In genomic region chr2:127479219-127479825, GRCh38 we compare ENCODE assay signal across 2 cellular contexts.
A peak's percentile ranks its signal among the peaks of the same experiment; 100 is the strongest.
TF ChIP-seq lines count a peak whose summit lies in the region.

No MANE protein-coding gene starts in this region.

TF ChIP-seq in HEK293, 187 proteins besides CTCF, POLR2A, EP300 and RAD21:
- TF ChIP-seq ZSCAN30 (tag by site-specific recombination; IDR thresholded peaks at IDR 0.05) (0 out of 2 replicates have a peak, but pooled peaks have one; percentile 32), ZNF654 (tag by site-specific recombination; IDR thresholded peaks at IDR 0.05; ENCODE audit: low read depth) (peak; percentile 73), ZNF585B (tag by site-specific recombination; IDR thresholded peaks at IDR 0.05) (no peak)
TF ChIP-seq in HEK293: peak in this region for 2.

TF ChIP-seq in K562, 482 proteins besides CTCF, POLR2A, EP300 and RAD21:
- TF ChIP-seq PML (IDR thresholded peaks at IDR 0.05; ENCODE audit: low read length) (peak; percentile 19; the same call in 1 of the 2 replicates), TBP (optimal IDR thresholded peaks at IDR 0.05; ENCODE audit: low read depth, low read length) (no peak), E4F1 (CRISPR knock-in tag; IDR thresholded peaks at IDR 0.05; ENCODE audit: borderline replicate concordance) (0 out of 2 replicates have a peak, but pooled peaks have one; percentile 11), GTF2F1 (IDR thresholded peaks at IDR 0.05; ENCODE audit: low read depth, low read length) (no peak), DEAF1 (CRISPR knock-in tag; IDR thresholded peaks at IDR 0.05) (peak; percentile 36; the same call in 1 of the 2 replicates), POLR2AphosphoS2 (IDR thresholded peaks at IDR 0.05; ENCODE audit: low read length) (peak; percentile 80; the same call in 1 of the 2 replicates), SMC3 (conservative IDR thresholded peaks at IDR 0.05; ENCODE audit: insufficient read depth, low read depth, low read length) (0 out of 2 replicates have a peak, but pooled peaks have one; percentile 48), POLR2H (tag; IDR thresholded peaks at IDR 0.05; ENCODE audit: low read depth) (peak; percentile 63; the same call in 1 of the 2 replicates), BRD9 (IDR thresholded peaks at IDR 0.05; ENCODE audit: low read depth, partially characterized antibody) (no peak)
